ENCODE assay signal across 20 cellular contexts in the genomic region with DNA sequence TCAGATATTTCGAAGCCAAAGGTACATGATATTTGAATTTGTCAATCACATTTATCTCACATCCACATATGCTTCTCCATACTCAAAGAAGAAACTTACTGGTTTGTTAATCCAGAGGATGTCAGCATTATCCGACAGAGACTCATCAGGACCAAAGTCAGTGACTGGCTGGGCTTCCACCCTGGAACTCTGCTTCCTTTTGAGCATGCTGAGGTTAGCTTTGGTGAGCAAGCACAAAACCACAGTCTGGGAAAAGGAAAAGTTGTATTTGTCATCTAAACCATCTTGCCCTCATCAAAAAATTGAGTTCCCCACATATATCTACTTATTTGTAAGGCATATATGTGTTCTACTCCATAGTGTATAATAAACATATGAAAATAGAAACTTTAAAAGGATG. TPM values are rescaled to one million over a fixed set of nuclear protein-coding genes. Genes with fewer than 3 reads are reported as not detected.
DNase-seq lines count a peak whose midpoint lies in the region; TF ChIP-seq lines count a peak whose summit lies in the region.
"Had no signal": no experiment of that assay in that cellular context is flagged by ENCODE, and none has a peak within 500 bp of the region (broad histone marks: within the 10 kb centered on the region; RNA-seq: fewer than 3 reads in every experiment).

No MANE protein-coding gene starts in this region.

- peaks cover 12% of the 10 kb centered on the region; the same call in 1 of the 2 replicates for H3K36me3 Mint-ChIP-seq in HFFc6 (ENCODE audit: low read depth)
- H3K36me3 Mint-ChIP-seq: naive B cell had no signal

- H3K27me3 Mint-ChIP-seq in HFFc6 (ENCODE audit: insufficient read depth), result no peaks in the 10 kb centered on the region
- H3K27me3 Mint-ChIP-seq: activated CD8-positive, alpha-beta T cell treated with anti-CD3 and anti-CD28 coated beads for 36 hours; activated naive CD8-positive, alpha-beta T cell treated with anti-CD3 and anti-CD28 coated beads, Interleukin-2, amount 50 U/mL, for 24 hours; naive B cell had no signal

- H3K4me3 ChIP-seq in astrocyte of the cerebellum (ENCODE audit: low read depth, low read length), result no peak overlapping the region
- H3K4me3 ChIP-seq: lower lobe of right lung, thoracic aorta had no signal

- DNase-seq in HFFc6, result peak; percentile 77
- DNase-seq in astrocyte of the cerebellum (ENCODE audit: low read depth), result peak; percentile 59
- peak; percentile 62 for DNase-seq in glomerular visceral epithelial cell (ENCODE audit: extremely low spot score)
- no peak for DNase-seq in GOT3 (lab: John Stamatoyannopoulos, UW)
- DNase-seq in NCI-H774 (lab: John Stamatoyannopoulos, UW), result no peak
- DNase-seq in cerebellar nuclear complex (lab: John Stamatoyannopoulos, UW), result no peak
- DNase-seq in NCI-H2107 treated with DMSO at 0.1 percent for 48 hours (lab: John Stamatoyannopoulos, UW; ENCODE audit: unreplicated experiment), result no peak
- DNase-seq: activated CD8-positive, alpha-beta T cell treated with anti-CD3 and anti-CD28 coated beads for 36 hours; activated naive CD8-positive, alpha-beta T cell treated with anti-CD3 and anti-CD28 coated beads, Interleukin-2, amount 50 U/mL, for 24 hours; C1 segment of cervical spinal cord; endodermal cell; Kasumi-1; lower lobe of right lung; naive B cell; NCI-H1436; small intestine; T-helper 1 cell had no signal

- TF ChIP-seq CTCF in HFFc6 (IDR thresholded peaks at IDR 0.05) (no peak), astrocyte of the cerebellum (IDR thresholded peaks at IDR 0.05; ENCODE audit: low read depth, low read length, missing control alignments) (no peak)

- peaks cover 74% of the 10 kb centered on the region for H3K4me1 Mint-ChIP-seq in HFFc6 (ENCODE audit: low read depth)
- H3K4me1 Mint-ChIP-seq: activated naive CD8-positive, alpha-beta T cell treated with anti-CD3 and anti-CD28 coated beads, Interleukin-2, amount 50 U/mL, for 24 hours; endodermal cell; naive B cell had no signal

- in situ Hi-C loops in astrocyte of the cerebellum (cut with HindIII; ENCODE audit: low sequenced_read_pairs), result no loop called here

- H3K9me3 Mint-ChIP-seq in HFFc6, result no peaks in the 10 kb centered on the region
- H3K9me3 Mint-ChIP-seq: activated CD8-positive, alpha-beta T cell treated with anti-CD3 and anti-CD28 coated beads for 36 hours; activated naive CD8-positive, alpha-beta T cell treated with anti-CD3 and anti-CD28 coated beads, Interleukin-2, amount 50 U/mL, for 24 hours; activated T-helper 1 cell treated with anti-CD3 and anti-CD28 coated beads, Interleukin-12 subunit alpha, Interleukin-12 subunit beta, Interleukin-2, Interleukin-4 antibody, amounts not matched to agents 30 ng/mL and 10 ng/mL and 1 ng/mL, durations not matched to agents 14 hours and 24 hours and 36 hours; endodermal cell had no signal

- H3K27ac Mint-ChIP-seq in HFFc6, result peak overlapping the region; percentile 86
- H3K27ac Mint-ChIP-seq: activated CD8-positive, alpha-beta T cell treated with anti-CD3 and anti-CD28 coated beads for 36 hours; activated naive CD8-positive, alpha-beta T cell treated with anti-CD3 and anti-CD28 coated beads, Interleukin-2, amount 50 U/mL, for 24 hours; activated T-helper 1 cell treated with anti-CD3 and anti-CD28 coated beads, Interleukin-12 subunit alpha, Interleukin-12 subunit beta, Interleukin-2, Interleukin-4 antibody, amounts not matched to agents 30 ng/mL and 10 ng/mL and 1 ng/mL, durations not matched to agents 14 hours and 24 hours and 36 hours; endodermal cell; naive B cell had no signal

- H3K4me3 Mint-ChIP-seq in HFFc6, result peak overlapping the region; percentile 79
- H3K4me3 Mint-ChIP-seq: activated CD8-positive, alpha-beta T cell treated with anti-CD3 and anti-CD28 coated beads for 36 hours; activated naive CD8-positive, alpha-beta T cell treated with anti-CD3 and anti-CD28 coated beads, Interleukin-2, amount 50 U/mL, for 24 hours; activated T-helper 1 cell treated with anti-CD3 and anti-CD28 coated beads, Interleukin-12 subunit alpha, Interleukin-12 subunit beta, Interleukin-2, Interleukin-4 antibody, amounts not matched to agents 30 ng/mL and 10 ng/mL and 1 ng/mL, durations not matched to agents 14 hours and 24 hours and 36 hours; endodermal cell; naive B cell had no signal

RNA-seq across cellular contexts. Expression of a gene that starts 17.4 kb away (rescaled TPM):
- 1 to 10 TPM; 4.0 to 6.1 (median 5.0) TPM for total RNA-seq in HFFc6 (2021; fragmentation: NEBNext Ultra II Directional; extraction: Animal tissue kit (Norgen Biotek cat#: 25700))
- total RNA-seq: activated CD8-positive, alpha-beta T cell treated with anti-CD3 and anti-CD28 coated beads for 36 hours; activated T-helper 1 cell treated with anti-CD3 and anti-CD28 coated beads, Interleukin-12 subunit alpha, Interleukin-12 subunit beta, Interleukin-2, Interleukin-4 antibody, amounts not matched to agents 30 ng/mL and 10 ng/mL and 1 ng/mL, durations not matched to agents 14 hours and 24 hours and 36 hours had no signal

RNA-seq across cellular contexts. Expression of a gene that starts 53.6 kb away (rescaled TPM):
- 100 to 1,000 TPM in 5 of 6 experiments, 10 to 100 TPM in 1; 92.4 to 114 (median 105) TPM for total RNA-seq in HFFc6 (2021; fragmentation: NEBNext Ultra II Directional; extraction: Animal tissue kit (Norgen Biotek cat#: 25700))
- total RNA-seq: activated CD8-positive, alpha-beta T cell treated with anti-CD3 and anti-CD28 coated beads for 36 hours; activated T-helper 1 cell treated with anti-CD3 and anti-CD28 coated beads, Interleukin-12 subunit alpha, Interleukin-12 subunit beta, Interleukin-2, Interleukin-4 antibody, amounts not matched to agents 30 ng/mL and 10 ng/mL and 1 ng/mL, durations not matched to agents 14 hours and 24 hours and 36 hours; endodermal cell; H1 had no signal

Comparison
In these comparisons a context has a peak if more than half of its experiments do, and no peak if none do; other contexts are left out.
1. DNase-seq: peak in HFFc6 (single experiment), astrocyte of the cerebellum (single experiment) and glomerular visceral epithelial cell (single experiment); none in GOT3 (single experiment), NCI-H774 (single experiment), cerebellar nuclear complex (0 of 2) and NCI-H2107 treated with DMSO at 0.1 percent for 48 hours (single experiment).